In genomic region chr20:1669304-1669703, GRCh38 we compare ENCODE assay signal across 16 cellular contexts. TPM values are rescaled to one million over a fixed set of nuclear protein-coding genes. Genes with fewer than 3 reads are reported as not detected.
DNase-seq lines count a peak whose midpoint lies in the region; ATAC-seq and TF ChIP-seq lines count a peak whose summit lies in the region.
"Had no signal": no experiment of that assay in that cellular context is flagged by ENCODE, and none has a peak within 500 bp of the region (broad histone marks: within the 10 kb centered on the region; RNA-seq: fewer than 3 reads in every experiment).

No MANE protein-coding gene starts in this region.

- peak; percentile 16 for TF ChIP-seq CTCF in choroid plexus epithelial cell (conservative IDR thresholded peaks at IDR 0.05; ENCODE audit: low read depth, low read length)

- peaks cover 4% of the 10 kb centered on the region for H3K9me3 Mint-ChIP-seq in activated naive CD4-positive, alpha-beta T cell treated with anti-CD3 and anti-CD28 coated beads for 36 hours
- no peaks in the 10 kb centered on the region for H3K9me3 Mint-ChIP-seq in stimulated activated effector memory CD8-positive, alpha-beta T cell treated with anti-CD3 and anti-CD28 coated beads, Interleukin-12 subunit alpha, Interleukin-12 subunit beta, amount 100 ng/mL, for 72 hours
- H3K9me3 Mint-ChIP-seq: natural killer cell had no signal

- no peak for ATAC-seq in stimulated activated effector memory CD8-positive, alpha-beta T cell treated with anti-CD3 and anti-CD28 coated beads, Interleukin-12 subunit alpha, Interleukin-12 subunit beta, amount 100 ng/mL, for 72 hours
- no peak for ATAC-seq in HG02938 (IDR thresholded peaks at IDR 0.05; ENCODE audit: unreplicated experiment)
- ATAC-seq: left colon, natural killer cell had no signal

- intact Hi-C loops in activated naive CD4-positive, alpha-beta T cell treated with anti-CD3 and anti-CD28 coated beads for 36 hours (cut with micrococcal nuclease): loop anchor here (5.0 to 10.0 kb wide), 4 partner anchors 175 to 835 kb away; partner anchors contain the start of genes FAM110A, NSFL1C and STK35
- intact Hi-C loops in posterior vena cava (cut with DNase I): no loop called here

- H3K27ac Mint-ChIP-seq in activated naive CD4-positive, alpha-beta T cell treated with anti-CD3 and anti-CD28 coated beads for 36 hours: peak overlapping the region; percentile 97
- H3K27ac Mint-ChIP-seq in stimulated activated effector memory CD8-positive, alpha-beta T cell treated with anti-CD3 and anti-CD28 coated beads, Interleukin-12 subunit alpha, Interleukin-12 subunit beta, amount 100 ng/mL, for 72 hours: peak overlapping the region; percentile 44
- H3K27ac Mint-ChIP-seq: brain, natural killer cell had no signal

- peaks cover 20% of the 10 kb centered on the region for H3K36me3 Mint-ChIP-seq in activated naive CD4-positive, alpha-beta T cell treated with anti-CD3 and anti-CD28 coated beads for 36 hours (ENCODE audit: low read depth)
- H3K36me3 Mint-ChIP-seq in stimulated activated effector memory CD8-positive, alpha-beta T cell treated with anti-CD3 and anti-CD28 coated beads, Interleukin-12 subunit alpha, Interleukin-12 subunit beta, amount 100 ng/mL, for 72 hours: no peaks in the 10 kb centered on the region
- H3K36me3 Mint-ChIP-seq: brain, natural killer cell had no signal

- no peaks in the 10 kb centered on the region for H3K27me3 Mint-ChIP-seq in activated naive CD4-positive, alpha-beta T cell treated with anti-CD3 and anti-CD28 coated beads for 36 hours (ENCODE audit: low read depth)

- DNase-seq in activated naive CD4-positive, alpha-beta T cell treated with anti-CD3 and anti-CD28 coated beads for 36 hours: no peak
- no peak for DNase-seq in activated naive CD4-positive, alpha-beta T cell (lab: John Stamatoyannopoulos, UW)
- DNase-seq in M059J (ENCODE audit: low read depth) (peak; percentile 75), choroid plexus epithelial cell (ENCODE audit: low read depth) (peak; percentile 62), posterior vena cava (ENCODE audit: low spot score) (no peak), RKO (ENCODE audit: low spot score) (no peak)
- no peak for DNase-seq in stimulated activated effector memory CD8-positive, alpha-beta T cell treated with anti-CD3 and anti-CD28 coated beads, Interleukin-12 subunit alpha, Interleukin-12 subunit beta, amount 100 ng/mL, for 72 hours (ENCODE audit: low spot score in 2 of 2)
- DNase-seq: DMS79 treated with DMSO at 0.1 percent for 48 hours, left colon, natural killer cell, NCI-H2081 treated with DMSO at 0.1 percent for 48 hours, spleen, upper lobe of left lung had no signal

- CTCF ChIA-PET in activated naive CD4-positive, alpha-beta T cell treated with anti-CD3 and anti-CD28 coated beads for 36 hours (lab: Charles Lee): interaction anchor here (1.2 kb wide), 1 partner anchor 66 kb away, joined by 6 read pairs; no protein-coding TSS in a partner anchor

- no peak overlapping the region for H3K4me3 Mint-ChIP-seq in activated naive CD4-positive, alpha-beta T cell treated with anti-CD3 and anti-CD28 coated beads for 36 hours
- no peak overlapping the region for H3K4me3 Mint-ChIP-seq in stimulated activated effector memory CD8-positive, alpha-beta T cell treated with anti-CD3 and anti-CD28 coated beads, Interleukin-12 subunit alpha, Interleukin-12 subunit beta, amount 100 ng/mL, for 72 hours
- H3K4me3 Mint-ChIP-seq: brain, natural killer cell had no signal

- H3K4me3 ChIP-seq in choroid plexus epithelial cell (ENCODE audit: low read depth, low read length): no peak overlapping the region
- H3K4me3 ChIP-seq: spleen, upper lobe of left lung had no signal

- H3K4me1 Mint-ChIP-seq in activated naive CD4-positive, alpha-beta T cell treated with anti-CD3 and anti-CD28 coated beads for 36 hours (ENCODE audit: low read depth): peaks cover 92% of the 10 kb centered on the region
- peaks cover 76% of the 10 kb centered on the region for H3K4me1 Mint-ChIP-seq in stimulated activated effector memory CD8-positive, alpha-beta T cell treated with anti-CD3 and anti-CD28 coated beads, Interleukin-12 subunit alpha, Interleukin-12 subunit beta, amount 100 ng/mL, for 72 hours
- H3K4me1 Mint-ChIP-seq: brain had no signal

RNA-seq across cellular contexts. Expression of gene SIRPG, which starts 11.7 kb away (rescaled TPM):
- 10 to 100 TPM; 35.9 to 36.3 TPM for total RNA-seq in activated naive CD4-positive, alpha-beta T cell treated with anti-CD3 and anti-CD28 coated beads for 36 hours
- 0.89 TPM in 1 of 2 replicates, not detected in the other for total RNA-seq in M059J (2014; rRNA removed; shearing (Covaris generic))
- under 1 TPM in 1 of 2 donors, not detected in 1; 0.19 TPM for total RNA-seq in posterior vena cava
- total RNA-seq: glomerular endothelial cell had no signal

RNA-seq across cellular contexts. Expression of gene SIRPB1, which starts 49.5 kb away (rescaled TPM):
- 1 to 10 TPM; 1.4 to 2.0 TPM for total RNA-seq in activated naive CD4-positive, alpha-beta T cell treated with anti-CD3 and anti-CD28 coated beads for 36 hours
- 4.2 and 6.8 TPM in 2 replicates for total RNA-seq in M059J (2014; rRNA removed; shearing (Covaris generic))
- 10 to 100 TPM in 1 of 2 donors, 1 to 10 TPM in 1; 1.9 to 11.2 TPM for total RNA-seq in posterior vena cava

Comparison
In these comparisons a context has a peak if more than half of its experiments do, and no peak if none do; other contexts are left out.
1. DNase-seq: peak in M059J (single experiment) and choroid plexus epithelial cell (single experiment); none in activated naive CD4-positive, alpha-beta T cell treated with anti-CD3 and anti-CD28 coated beads for 36 hours (single experiment), activated naive CD4-positive, alpha-beta T cell (0 of 4), stimulated activated effector memory CD8-positive, alpha-beta T cell treated with anti-CD3 and anti-CD28 coated beads, Interleukin-12 subunit alpha, Interleukin-12 subunit beta, amount 100 ng/mL, for 72 hours (0 of 2), posterior vena cava (single experiment) and RKO (single experiment).
2. RNA of gene SIRPG, which starts 11.7 kb away (total RNA-seq): 35.9 to 36.3 TPM in activated naive CD4-positive, alpha-beta T cell treated with anti-CD3 and anti-CD28 coated beads for 36 hours; 0.89 TPM in M059J and 0.19 TPM in posterior vena cava; every median in the first group is over 10 times any median in the second.